Comparison of ENCODE assay signal across 8 cellular contexts in genomic region chr19:10390652-10391286, GRCh38. TPM values are rescaled to one million over a fixed set of nuclear protein-coding genes. Genes with fewer than 3 reads are reported as not detected.
A peak's percentile ranks its signal among the peaks of the same experiment; 100 is the strongest.
DNase-seq lines count a peak whose midpoint lies in the region; TF ChIP-seq lines count a peak whose summit lies in the region.

No MANE protein-coding gene starts in this region.

- DNase-seq in NCI-H2227 (lab: John Stamatoyannopoulos, UW; ENCODE audit: unreplicated experiment): peak; percentile 70
- no peak for DNase-seq in NCI-H2227 treated with DMSO at 0.1 percent for 48 hours (lab: John Stamatoyannopoulos, UW)
- peak; percentile 12 for DNase-seq in NCI-H146 treated with DMSO at 0.1 percent for 48 hours (lab: John Stamatoyannopoulos, UW; ENCODE audit: unreplicated experiment)
- peak; percentile 71 for DNase-seq in WERI-Rb-1
- peak; percentile 38 for DNase-seq in mammary epithelial cell
- DNase-seq in kidney epithelial cell (ENCODE audit: low read depth): no peak
- DNase-seq in stimulated activated CD4-positive, alpha-beta T cell treated with anti-CD3 and anti-CD28 coated beads, Interleukin-4, amount 100 ng/mL, for 4 hours: peak; percentile 58 to 62
- DNase-seq in NCI-H187 treated with DMSO at 0.1 percent for 48 hours (lab: John Stamatoyannopoulos, UW): no peak

- H3K36me3 ChIP-seq in WERI-Rb-1: peaks cover 45% of the 10 kb centered on the region
- H3K36me3 ChIP-seq in mammary epithelial cell (ENCODE audit: insufficient read depth, low read length): peaks cover 14% of the 10 kb centered on the region
- peaks cover 2% of the 10 kb centered on the region for H3K36me3 ChIP-seq in kidney epithelial cell (ENCODE audit: control insufficient read depth, insufficient read depth, low read length)

- intact Hi-C loops in mammary epithelial cell (cut with micrococcal nuclease): loop anchor here (1.0 kb wide), 2 partner anchors 131 to 456 kb away; no protein-coding TSS in a partner anchor

- H3K4me2 ChIP-seq in mammary epithelial cell (ENCODE audit: insufficient read depth, low read depth, low read length): no peak overlapping the region

- H3K79me2 ChIP-seq in mammary epithelial cell (ENCODE audit: insufficient read depth, low read length): peaks cover 10% of the 10 kb centered on the region

- H3K4me1 ChIP-seq in mammary epithelial cell (ENCODE audit: insufficient read depth, low read length): no peaks in the 10 kb centered on the region

- WGBS in mammary epithelial cell (ENCODE audit: low coverage, missing lambda C conversion rate): 44% methylated on average over 7 of the region's 9 CpGs

- TF ChIP-seq CTCF in WERI-Rb-1 (IDR thresholded peaks at IDR 0.05; ENCODE audit: low read depth, low read length) (peak; percentile 88), mammary epithelial cell (conservative IDR thresholded peaks at IDR 0.05 in 1 of 2, IDR thresholded peaks at IDR 0.05 in 1 of 2; ENCODE audit: extremely low read depth in 1 of 2, insufficient read depth in 1 of 2, low read depth in 1 of 2, low read length in 2 of 2) (peak; percentile 91 to 94), kidney epithelial cell (IDR thresholded peaks at IDR 0.05; ENCODE audit: insufficient read depth, low read length, poor library complexity, severe bottlenecking) (peak; percentile 92)

- no peaks in the 10 kb centered on the region for H4K20me1 ChIP-seq in mammary epithelial cell (ENCODE audit: insufficient read depth, low read length)

- BruUV-seq in mammary epithelial cell (replicated peaks; lab: Mats Ljungman, UMichigan): no TSS peak

- H3K4me3 ChIP-seq in WERI-Rb-1 (ENCODE audit: low read depth, low read length) (no peak overlapping the region), mammary epithelial cell (replicated peaks in 1 of 3; ENCODE audit: insufficient read depth in 1 of 3, low read depth in 2 of 3, low read length in 3 of 3) (no peak overlapping the region), kidney epithelial cell (ENCODE audit: low read depth, low read length) (no peak overlapping the region)

- H2AFZ ChIP-seq in mammary epithelial cell (ENCODE audit: low read depth, low read length): no peak overlapping the region

- CTCF ChIA-PET in mammary epithelial cell (lab: Charles Lee; ENCODE audit: low non-redundant PET): interaction anchor here (0.7 kb wide), 1 partner anchor 121 kb away, joined by 6 read pairs; no protein-coding TSS in a partner anchor

- H3K9ac ChIP-seq in mammary epithelial cell (ENCODE audit: insufficient read depth, low read length): no peak overlapping the region

- in situ Hi-C loops in mammary epithelial cell (cut with MboI; ENCODE audit: low sequenced_read_pairs in 2 of 2): loop anchor here (5.0 to 25.0 kb wide), 2 partner anchors 118 to 453 kb away; partner anchors contain the start of genes ICAM1 (in 1 of the 2) and OLFM2 (in 1 of the 2)

- H3K27ac ChIP-seq in WERI-Rb-1: no peak overlapping the region
- H3K27ac ChIP-seq in mammary epithelial cell (ENCODE audit: insufficient read depth, low read depth, low read length): no peak overlapping the region

- no peaks in the 10 kb centered on the region for H3K27me3 ChIP-seq in WERI-Rb-1 (ENCODE audit: insufficient read depth, low read depth, severe bottlenecking)
- H3K27me3 ChIP-seq in mammary epithelial cell (ENCODE audit: insufficient read depth, low read length): no peaks in the 10 kb centered on the region
- H3K27me3 ChIP-seq in kidney epithelial cell (ENCODE audit: control insufficient read depth, insufficient read depth, low read length): no peaks in the 10 kb centered on the region

- dilution Hi-C loops in mammary epithelial cell (cut with HindIII; ENCODE audit: low sequenced_read_pairs): no loop called here

- H3K9me3 ChIP-seq in WERI-Rb-1 (ENCODE audit: severe bottlenecking) (no peaks in the 10 kb centered on the region), mammary epithelial cell (replicated peaks; ENCODE audit: insufficient read depth, low read length) (no peaks in the 10 kb centered on the region)

RNA-seq across cellular contexts. Expression of gene TYK2, which starts 10.4 kb away (rescaled TPM):
- 100 to 1,000 TPM in 1 of 2 donors, 10 to 100 TPM in 1; 43.5 to 110 TPM for total RNA-seq in mammary epithelial cell
- 29.4 TPM for polyA plus RNA-seq in mammary epithelial cell
- 100 TPM for polyA minus RNA-seq in mammary epithelial cell
- total RNA-seq in kidney epithelial cell: 64.8 and 104 TPM in 2 replicates

RNA-seq across cellular contexts. Expression of gene CDC37, which starts 12.6 kb away (rescaled TPM):
- 100 to 1,000 TPM; 114 to 217 TPM for total RNA-seq in mammary epithelial cell
- 348 TPM for polyA plus RNA-seq in mammary epithelial cell
- 108 TPM for polyA minus RNA-seq in mammary epithelial cell
- 309 and 327 TPM in 2 replicates for total RNA-seq in kidney epithelial cell

RNA-seq across cellular contexts. Expression of gene PDE4A, which starts 29.6 kb away (rescaled TPM):
- 1 to 10 TPM; 1.3 to 1.5 TPM for total RNA-seq in mammary epithelial cell
- polyA plus RNA-seq in mammary epithelial cell: 0.45 TPM
- polyA minus RNA-seq in mammary epithelial cell: 2.4 TPM
- total RNA-seq in kidney epithelial cell: 1.7 and 1.8 TPM in 2 replicates

RNA-seq across cellular contexts. Expression of gene ICAM3, which starts 51.3 kb away (rescaled TPM):
- 10 to 100 TPM in 1 of 2 donors, 1 to 10 TPM in 1; 4.3 to 10.2 TPM for total RNA-seq in mammary epithelial cell
- polyA plus RNA-seq in mammary epithelial cell: 9.6 TPM
- not detected for polyA minus RNA-seq in mammary epithelial cell
- total RNA-seq in kidney epithelial cell: 4.7 and 6.8 TPM in 2 replicates

RNA-seq across cellular contexts. Expression of gene RAVER1, which starts 57.4 kb away (rescaled TPM):
- total RNA-seq in mammary epithelial cell: 10 to 100 TPM in 1 of 2 donors, 1 to 10 TPM in 1; 8.3 to 43.0 TPM
- 7.6 TPM for polyA plus RNA-seq in mammary epithelial cell
- 7.6 TPM for polyA minus RNA-seq in mammary epithelial cell
- 32.9 and 45.6 TPM in 2 replicates for total RNA-seq in kidney epithelial cell

Comparison
In these comparisons a context has a peak if more than half of its experiments do, and no peak if none do; other contexts are left out.
1. DNase-seq: peak in NCI-H2227 (single experiment), NCI-H146 treated with DMSO at 0.1 percent for 48 hours (single experiment), WERI-Rb-1 (single experiment), mammary epithelial cell (single experiment) and stimulated activated CD4-positive, alpha-beta T cell treated with anti-CD3 and anti-CD28 coated beads, Interleukin-4, amount 100 ng/mL, for 4 hours (2 of 2); none in NCI-H2227 treated with DMSO at 0.1 percent for 48 hours (single experiment), kidney epithelial cell (single experiment) and NCI-H187 treated with DMSO at 0.1 percent for 48 hours (single experiment).
2. Peak in every context shown above with its lines, with median percentiles within 50 percentile points of each other: CTCF ChIP-seq.